ENCODE assay signal across 27 cellular contexts in genomic region chr2:52955079-52955478, GRCh38.
"Had no signal": no experiment of that assay in that cellular context is flagged by ENCODE, and none has a peak within 500 bp of the region (broad histone marks: within the 10 kb centered on the region; RNA-seq: fewer than 3 reads in every experiment).

No MANE protein-coding gene starts in this region.

- FAIRE-seq: astrocyte had no signal

- H3K4me3 ChIP-seq: cardiac muscle cell, Peyer's patch, SJSA1 had no signal

- H3K36me3 Mint-ChIP-seq: activated naive CD8-positive, alpha-beta T cell had no signal

- H3K36me3 ChIP-seq: brain microvascular endothelial cell, cardiac muscle cell, Peyer's patch, SJSA1 had no signal

- DNase-seq: activated CD4-positive, alpha-beta memory T cell treated with anti-CD3 and anti-CD28 coated beads for 36 hours; activated CD4-positive, alpha-beta T cell treated with anti-CD3 and anti-CD28 coated beads for 1 hour; activated CD4-positive, alpha-beta T cell treated with anti-CD3 and anti-CD28 coated beads, Interleukin-2, amount 10 ng/mL, durations not matched to agents 24 days and 14 days; activated CD8-positive, alpha-beta memory T cell treated with anti-CD3 and anti-CD28 coated beads for 24 hours; activated effector memory CD4-positive, alpha-beta T cell treated with anti-CD3 and anti-CD28 coated beads, Interleukin-2, amount 50 U/mL, for 16 hours; activated naive CD4-positive, alpha-beta T cell treated with anti-CD3 and anti-CD28 coated beads for 36 hours; activated T-cell treated with anti-CD3 and anti-CD28 coated beads, Interleukin-2, amount 50 U/mL, for 4 hours; amygdala; brain microvascular endothelial cell; Kasumi-1; NCI-H1048; NCI-H146; NCI-H187 treated with DMSO at 0.1 percent for 48 hours; NCI-H2171; NCI-H2227 treated with DMSO at 0.1 percent for 48 hours; NCI-H446 treated with DMSO at 0.1 percent for 48 hours; NCI-H524 treated with DMSO at 0.1 percent for 48 hours; NCI-H748 treated with DMSO at 0.1 percent for 48 hours; Peyer's patch; SHP77; T-helper 17 cell; T-helper 9 cell had no signal

- H3K27ac ChIP-seq: brain microvascular endothelial cell, cardiac muscle cell, Peyer's patch, SJSA1 had no signal

- H3K27me3 Mint-ChIP-seq: activated CD4-positive, alpha-beta memory T cell treated with anti-CD3 and anti-CD28 coated beads for 36 hours; activated CD4-positive, alpha-beta T cell treated with anti-CD3 and anti-CD28 coated beads, Interleukin-2, amount 10 ng/mL, durations not matched to agents 24 days and 14 days; activated naive CD8-positive, alpha-beta T cell; T-helper 17 cell had no signal

- H3K27me3 ChIP-seq: brain microvascular endothelial cell, cardiac muscle cell, Peyer's patch, SJSA1 had no signal

- H3K9me3 Mint-ChIP-seq: activated CD4-positive, alpha-beta T cell treated with anti-CD3 and anti-CD28 coated beads, Interleukin-2, amount 10 ng/mL, durations not matched to agents 24 days and 14 days had no signal

- H3K4me1 ChIP-seq: Peyer's patch, SJSA1 had no signal

- H3K27ac Mint-ChIP-seq: activated CD4-positive, alpha-beta memory T cell treated with anti-CD3 and anti-CD28 coated beads for 36 hours; activated CD4-positive, alpha-beta T cell treated with anti-CD3 and anti-CD28 coated beads, Interleukin-2, amount 10 ng/mL, durations not matched to agents 24 days and 14 days; activated naive CD4-positive, alpha-beta T cell treated with anti-CD3 and anti-CD28 coated beads for 36 hours; activated naive CD8-positive, alpha-beta T cell; T-helper 17 cell; WTC11 had no signal

- H3K9me3 ChIP-seq: Peyer's patch, SJSA1 had no signal

- ATAC-seq: activated T-cell treated with anti-CD3 and anti-CD28 coated beads, Interleukin-2, amount 50 U/mL, for 4 hours; T-helper 17 cell; WTC11 had no signal

- H3K4me3 Mint-ChIP-seq: activated CD4-positive, alpha-beta memory T cell treated with anti-CD3 and anti-CD28 coated beads for 36 hours; activated CD4-positive, alpha-beta T cell treated with anti-CD3 and anti-CD28 coated beads, Interleukin-2, amount 10 ng/mL, durations not matched to agents 24 days and 14 days; activated naive CD4-positive, alpha-beta T cell treated with anti-CD3 and anti-CD28 coated beads for 36 hours; activated naive CD8-positive, alpha-beta T cell; activated T-cell treated with anti-CD3 and anti-CD28 coated beads, Interleukin-2, amount 50 U/mL, for 4 hours; T-helper 17 cell; WTC11 had no signal

- H3K4me1 Mint-ChIP-seq: activated CD4-positive, alpha-beta T cell treated with anti-CD3 and anti-CD28 coated beads, Interleukin-2, amount 10 ng/mL, durations not matched to agents 24 days and 14 days; T-helper 17 cell had no signal
